1 cellular context compared by ENCODE assay signal in genomic region chr10:72251635-72252034, GRCh38.
TF ChIP-seq lines count a peak whose summit lies in the region.

No MANE protein-coding gene starts in this region.

TF ChIP-seq in HepG2, 621 proteins besides CTCF, POLR2A, EP300 and RAD21 (continued from another document and continues in another):
- no peak for TF ChIP-seq ZNF512B (CRISPR knock-in tag; IDR thresholded peaks at IDR 0.05; ENCODE audit: borderline replicate concordance)
- peak; percentile 57 for TF ChIP-seq RARA (CRISPR knock-in tag; IDR thresholded peaks at IDR 0.05)
- TF ChIP-seq SMC3 (IDR thresholded peaks at IDR 0.05; ENCODE audit: low read length): no peak
- no peak for TF ChIP-seq CSRNP2 (CRISPR knock-in tag; conservative IDR thresholded peaks at IDR 0.05; ENCODE audit: low read depth)
- TF ChIP-seq ZHX1 (CRISPR knock-in tag; IDR thresholded peaks at IDR 0.05; ENCODE audit: low read depth): no peak
- no peak for TF ChIP-seq MATR3 (CRISPR knock-in tag; IDR thresholded peaks at IDR 0.05)
- no peak for TF ChIP-seq NPAS2 (CRISPR knock-in tag; IDR thresholded peaks at IDR 0.05; ENCODE audit: borderline replicate concordance)
- TF ChIP-seq ZNF800 (CRISPR knock-in tag; IDR thresholded peaks at IDR 0.05): no peak
- TF ChIP-seq ETS1 (CRISPR knock-in tag; IDR thresholded peaks at IDR 0.05): no peak
- no peak for TF ChIP-seq GZF1 (CRISPR knock-in tag; IDR thresholded peaks at IDR 0.05)
- no peak for TF ChIP-seq ZNF503 (CRISPR knock-in tag; IDR thresholded peaks at IDR 0.05)
- TF ChIP-seq MTERF4 (CRISPR knock-in tag; IDR thresholded peaks at IDR 0.05): no peak
- TF ChIP-seq RNF2 (conservative IDR thresholded peaks at IDR 0.05; ENCODE audit: low read depth): no peak
- TF ChIP-seq ZNF704 (CRISPR knock-in tag; IDR thresholded peaks at IDR 0.05; ENCODE audit: borderline replicate concordance): no peak
- no peak for TF ChIP-seq ZNF547 (CRISPR knock-in tag; IDR thresholded peaks at IDR 0.05)
- 0 out of 2 replicates have a peak, but pooled peaks have one; percentile 39 for TF ChIP-seq ZNF142 (CRISPR knock-in tag; IDR thresholded peaks at IDR 0.05)
- no peak for TF ChIP-seq ZNF180 (CRISPR knock-in tag; IDR thresholded peaks at IDR 0.05; ENCODE audit: borderline replicate concordance, low read depth)
- TF ChIP-seq ZNF713 (CRISPR knock-in tag; IDR thresholded peaks at IDR 0.05): no peak
- TF ChIP-seq POGZ (CRISPR knock-in tag; IDR thresholded peaks at IDR 0.05): peak; percentile 43; the same call in 1 of the 2 replicates
- no peak for TF ChIP-seq SP140L (CRISPR knock-in tag; IDR thresholded peaks at IDR 0.05; ENCODE audit: borderline replicate concordance)
- TF ChIP-seq PRDM4 (CRISPR knock-in tag; IDR thresholded peaks at IDR 0.05; ENCODE audit: borderline replicate concordance): no peak
- TF ChIP-seq GATAD2A (CRISPR knock-in tag; IDR thresholded peaks at IDR 0.05): peak; percentile 87
- no peak for TF ChIP-seq SMAD3 (CRISPR knock-in tag; IDR thresholded peaks at IDR 0.05)
- no peak for TF ChIP-seq ZNF780A (CRISPR knock-in tag; IDR thresholded peaks at IDR 0.05)
- peak; percentile 44; the same call in 1 of the 2 replicates for TF ChIP-seq FOXO1 (CRISPR knock-in tag; IDR thresholded peaks at IDR 0.05)
- no peak for TF ChIP-seq ZNF678 (CRISPR knock-in tag; IDR thresholded peaks at IDR 0.05)
- TF ChIP-seq ZNF331 (CRISPR knock-in tag; IDR thresholded peaks at IDR 0.05): peak; percentile 66; the same call in 1 of the 2 replicates
- no peak for TF ChIP-seq ATM (IDR thresholded peaks at IDR 0.05; ENCODE audit: borderline replicate concordance)
- no peak for TF ChIP-seq GPBP1L1 (CRISPR knock-in tag; IDR thresholded peaks at IDR 0.05)
